22 cellular contexts compared by ENCODE assay signal in genomic region chr22:44865193-44866057, GRCh38.
"Had no signal": no experiment of that assay in that cellular context is flagged by ENCODE, and none has a peak within 500 bp of the region (broad histone marks: within the 10 kb centered on the region; RNA-seq: fewer than 3 reads in every experiment).

No MANE protein-coding gene starts in this region.

- H3K36me3 ChIP-seq: esophagus squamous epithelium, gastroesophageal sphincter, left ventricle myocardium inferior, upper lobe of right lung, vagina had no signal

- H3K4me3 Mint-ChIP-seq: naive thymus-derived CD4-positive, alpha-beta T cell; nephron progenitor cell; stimulated activated naive B cell treated with anti-CD40 and anti-IgM and Interleukin-4, amounts not matched to agents 10 μg/mL and 1 μg/mL and 100 μg/mL, for 72 hours; stimulated activated naive CD8-positive, alpha-beta T cell treated with anti-CD3 and anti-CD28 coated beads, Interleukin-15, amount 100 ng/mL, for 72 hours had no signal

- H3K36me3 Mint-ChIP-seq: stimulated activated naive B cell treated with anti-CD40 and anti-IgM and Interleukin-4, amounts not matched to agents 10 μg/mL and 1 μg/mL and 100 μg/mL, for 72 hours had no signal

- ATAC-seq: gastroesophageal sphincter; naive thymus-derived CD4-positive, alpha-beta T cell; sciatic nerve; stimulated activated naive B cell treated with anti-CD40 and anti-IgM and Interleukin-4, amounts not matched to agents 10 μg/mL and 1 μg/mL and 100 μg/mL, for 72 hours; stimulated activated naive CD8-positive, alpha-beta T cell treated with anti-CD3 and anti-CD28 coated beads, Interleukin-15, amount 100 ng/mL, for 72 hours; upper lobe of right lung had no signal

- H3K4me1 ChIP-seq: left ventricle myocardium inferior, spleen, testis, tibial nerve, upper lobe of right lung, vagina had no signal

- H3K27ac ChIP-seq: esophagus squamous epithelium, gastroesophageal sphincter, left ventricle myocardium inferior, spleen, testis, tibial nerve, upper lobe of right lung, vagina had no signal

- H3K27me3 ChIP-seq: esophagus squamous epithelium, gastroesophageal sphincter, testis, tibial nerve, upper lobe of right lung, vagina had no signal

- H3K4me1 Mint-ChIP-seq: stimulated activated naive B cell treated with anti-CD40 and anti-IgM and Interleukin-4, amounts not matched to agents 10 μg/mL and 1 μg/mL and 100 μg/mL, for 72 hours; stimulated activated naive CD8-positive, alpha-beta T cell treated with anti-CD3 and anti-CD28 coated beads, Interleukin-15, amount 100 ng/mL, for 72 hours had no signal

- H3K27ac Mint-ChIP-seq: naive thymus-derived CD4-positive, alpha-beta T cell; nephron progenitor cell; stimulated activated naive B cell treated with anti-CD40 and anti-IgM and Interleukin-4, amounts not matched to agents 10 μg/mL and 1 μg/mL and 100 μg/mL, for 72 hours; stimulated activated naive CD8-positive, alpha-beta T cell treated with anti-CD3 and anti-CD28 coated beads, Interleukin-15, amount 100 ng/mL, for 72 hours had no signal

- DNase-seq: dermis blood vessel endothelial cell; esophagus squamous epithelium; foreskin fibroblast; glutamatergic neuron; islet precursor cell; left ventricle myocardium inferior; mesendoderm; naive thymus-derived CD4-positive, alpha-beta T cell; nephron progenitor cell; spleen; stimulated activated CD4-positive, alpha-beta T cell treated with anti-CD3 and anti-CD28 coated beads, Interleukin-15, amount 100 ng/mL, for 24 hours; stimulated activated CD4-positive, alpha-beta T cell treated with anti-CD3 and anti-CD28 coated beads, Interleukin-1b, Interleukin-23, amount 100 ng/mL, for 48 hours; stimulated activated CD4-positive, alpha-beta T cell treated with anti-CD3 and anti-CD28 coated beads, Interleukin-4, amount 100 ng/mL, for 4 hours; stimulated activated naive B cell treated with anti-CD40 and anti-IgM and Interleukin-4, amounts not matched to agents 10 μg/mL and 1 μg/mL and 100 μg/mL, for 72 hours; stimulated activated naive CD8-positive, alpha-beta T cell treated with anti-CD3 and anti-CD28 coated beads, Interleukin-15, amount 100 ng/mL, for 72 hours; testis; upper lobe of right lung had no signal

- H3K9me3 ChIP-seq: esophagus squamous epithelium, gastroesophageal sphincter, left ventricle myocardium inferior, spleen, testis, upper lobe of right lung, vagina had no signal

- H3K9me3 Mint-ChIP-seq: nephron progenitor cell; stimulated activated naive CD8-positive, alpha-beta T cell treated with anti-CD3 and anti-CD28 coated beads, Interleukin-15, amount 100 ng/mL, for 72 hours had no signal

- H3K4me3 ChIP-seq: esophagus squamous epithelium, gastroesophageal sphincter, left ventricle myocardium inferior, lung, spleen, testis, tibial nerve, upper lobe of right lung, vagina had no signal
